1 cellular context compared by ENCODE assay signal in the genomic region with DNA sequence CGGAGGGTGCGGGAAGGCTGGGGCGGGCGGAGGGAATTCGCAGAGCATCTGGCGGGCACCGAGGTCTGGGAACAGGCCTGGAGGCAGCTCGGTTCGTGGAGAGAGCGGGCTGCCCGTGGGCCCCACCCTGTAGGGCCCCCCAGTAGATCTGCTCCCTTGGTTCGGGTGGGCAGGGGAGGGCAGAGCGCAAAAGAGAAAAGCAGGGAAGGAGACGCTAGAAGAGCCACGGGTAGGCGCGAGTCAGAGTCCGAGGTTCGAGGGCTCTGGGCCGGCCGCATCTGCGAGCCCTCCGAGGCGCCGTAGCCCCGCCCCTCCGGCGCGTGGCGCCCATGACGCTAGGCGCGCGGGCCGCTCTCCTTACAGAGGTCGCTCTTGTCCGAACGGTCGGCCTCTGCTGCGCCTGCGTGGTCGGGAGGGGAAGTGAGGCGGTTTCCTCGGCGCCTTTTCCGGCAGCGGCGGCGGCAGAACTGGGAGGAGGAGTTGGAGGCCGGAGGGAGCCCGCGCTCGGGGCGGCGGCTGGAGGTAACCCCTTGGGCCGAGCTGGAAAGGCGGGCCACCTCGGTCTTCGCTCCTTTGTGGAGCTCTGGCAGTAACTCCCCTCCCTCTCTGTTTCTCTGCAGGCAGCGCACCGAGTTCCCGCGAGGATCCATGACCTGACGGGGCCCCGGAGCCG.
A peak's percentile ranks its signal among the peaks of the same experiment; 100 is the strongest.
TF ChIP-seq lines count a peak whose summit lies in the region.

Gene ARF6 (plus strand): TSS at position 447 of the 673 bp plus-strand sequence. CDS start 655 bp downstream, outside the sequence.

TF ChIP-seq in K562, 482 proteins besides CTCF, POLR2A, EP300 and RAD21 (continued from another document):
- TF ChIP-seq, protein P1, sequence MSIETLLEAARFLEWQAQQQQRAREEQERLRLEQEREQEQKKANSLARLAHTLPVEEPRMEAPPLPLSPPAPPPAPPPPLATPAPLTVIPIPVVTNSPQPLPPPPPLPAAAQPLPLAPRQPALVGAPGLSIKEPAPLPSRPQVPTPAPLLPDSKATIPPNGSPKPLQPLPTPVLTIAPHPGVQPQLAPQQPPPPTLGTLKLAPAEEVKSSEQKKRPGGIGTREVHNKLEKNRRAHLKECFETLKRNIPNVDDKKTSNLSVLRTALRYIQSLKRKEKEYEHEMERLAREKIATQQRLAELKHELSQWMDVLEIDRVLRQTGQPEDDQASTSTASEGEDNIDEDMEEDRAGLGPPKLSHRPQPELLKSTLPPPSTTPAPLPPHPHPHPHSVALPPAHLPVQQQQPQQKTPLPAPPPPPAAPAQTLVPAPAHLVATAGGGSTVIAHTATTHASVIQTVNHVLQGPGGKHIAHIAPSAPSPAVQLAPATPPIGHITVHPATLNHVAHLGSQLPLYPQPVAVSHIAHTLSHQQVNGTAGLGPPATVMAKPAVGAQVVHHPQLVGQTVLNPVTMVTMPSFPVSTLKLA (conservative IDR thresholded peaks at IDR 0.05), result peak; percentile 82 to 88
- TF ChIP-seq MAZ (CRISPR knock-in tag; conservative IDR thresholded peaks at IDR 0.05 in 1 of 2, IDR thresholded peaks at IDR 0.05 in 1 of 2) (peak in 1 of 2 experiments; percentile 83), ZBTB12 (CRISPR knock-in tag; IDR thresholded peaks at IDR 0.05) (peak; percentile 73), CHD2 (IDR thresholded peaks at IDR 0.05; ENCODE audit: low read depth, low read length) (peak; percentile 50; the same call in 1 of the 2 replicates), E2F4 (CRISPR knock-in tag; IDR thresholded peaks at IDR 0.05; ENCODE audit: low read depth) (no peak), ARHGAP35 (IDR thresholded peaks at IDR 0.05; ENCODE audit: partially characterized antibody) (no peak), BHLHE40 (IDR thresholded peaks at IDR 0.05; ENCODE audit: low read length) (peak; percentile 57), ZNF764 (CRISPR knock-in tag; IDR thresholded peaks at IDR 0.05; ENCODE audit: low read depth) (no peak), SMAD1 (IDR thresholded peaks at IDR 0.05; ENCODE audit: low read depth, low read length, partially characterized antibody) (peak; percentile 43), ZNF57 (CRISPR knock-in tag; IDR thresholded peaks at IDR 0.05) (no peak), POLR2B (IDR thresholded peaks at IDR 0.05; ENCODE audit: low read depth, partially characterized antibody) (peak; percentile 77), NRF1 (conservative IDR thresholded peaks at IDR 0.05 in 1 of 2, IDR thresholded peaks at IDR 0.05 in 1 of 2) (peak; percentile 90 to 92), FOXK2 (conservative IDR thresholded peaks at IDR 0.05 in 1 of 2, IDR thresholded peaks at IDR 0.05 in 1 of 2; ENCODE audit: low read depth in 2 of 2) (peak in 1 of 2 experiments; percentile 12; a peak in 1 of 4 replicates), RFX7 (CRISPR knock-in tag; IDR thresholded peaks at IDR 0.05) (no peak), CREM (IDR thresholded peaks at IDR 0.05; ENCODE audit: low read depth) (peak; percentile 92), HMGN3 (IDR thresholded peaks at IDR 0.05; ENCODE audit: borderline replicate concordance, extremely low read depth, insufficient read length, low read depth, low read length) (peak; percentile 13), PHF8 (IDR thresholded peaks at IDR 0.05; ENCODE audit: borderline replicate concordance, low read length) (peak; percentile 80; the same call in 1 of the 2 replicates), SIN3A (IDR thresholded peaks at IDR 0.05; ENCODE audit: borderline replicate concordance in 2 of 2, control insufficient read depth in 1 of 2, low read depth in 2 of 2, low read length in 2 of 2) (no peak; a peak in 1 of 4 replicates), ZNF79 (CRISPR knock-in tag; IDR thresholded peaks at IDR 0.05; ENCODE audit: low read depth) (no peak), CCNT2 (IDR thresholded peaks at IDR 0.05; ENCODE audit: borderline replicate concordance, extremely low read depth, insufficient read length, low read depth, low read length) (peak; percentile 59), CTBP1 (IDR thresholded peaks at IDR 0.05; ENCODE audit: borderline replicate concordance) (0 out of 2 replicates have a peak, but pooled peaks have one; percentile 15), CC2D1A (IDR thresholded peaks at IDR 0.05) (0 out of 2 replicates have a peak, but pooled peaks have one; percentile 4), STAG1 (CRISPR knock-in tag; IDR thresholded peaks at IDR 0.05; ENCODE audit: borderline replicate concordance) (no peak), HDGF (IDR thresholded peaks at IDR 0.05) (peak; percentile 59; the same call in 1 of the 2 replicates), POLR2H (tag; IDR thresholded peaks at IDR 0.05; ENCODE audit: low read depth) (peak; percentile 84), PML (IDR thresholded peaks at IDR 0.05; ENCODE audit: low read length) (peak; percentile 54), CBX1 (IDR thresholded peaks at IDR 0.05; ENCODE audit: low read depth) (peak; percentile 45; the same call in 1 of the 2 replicates), MYC (IDR thresholded peaks at IDR 0.05; ENCODE audit: low read depth, low read length) (peak; percentile 34), MYC (CRISPR knock-in tag; IDR thresholded peaks at IDR 0.05; ENCODE audit: borderline replicate concordance, low read depth) (0 out of 2 replicates have a peak, but pooled peaks have one; percentile 43), GABPA (tag; conservative IDR thresholded peaks at IDR 0.05; ENCODE audit: low read depth) (peak; percentile 86), CAMTA2 (CRISPR knock-in tag; conservative IDR thresholded peaks at IDR 0.05) (no peak)
- TF ChIP-seq, protein P2, sequence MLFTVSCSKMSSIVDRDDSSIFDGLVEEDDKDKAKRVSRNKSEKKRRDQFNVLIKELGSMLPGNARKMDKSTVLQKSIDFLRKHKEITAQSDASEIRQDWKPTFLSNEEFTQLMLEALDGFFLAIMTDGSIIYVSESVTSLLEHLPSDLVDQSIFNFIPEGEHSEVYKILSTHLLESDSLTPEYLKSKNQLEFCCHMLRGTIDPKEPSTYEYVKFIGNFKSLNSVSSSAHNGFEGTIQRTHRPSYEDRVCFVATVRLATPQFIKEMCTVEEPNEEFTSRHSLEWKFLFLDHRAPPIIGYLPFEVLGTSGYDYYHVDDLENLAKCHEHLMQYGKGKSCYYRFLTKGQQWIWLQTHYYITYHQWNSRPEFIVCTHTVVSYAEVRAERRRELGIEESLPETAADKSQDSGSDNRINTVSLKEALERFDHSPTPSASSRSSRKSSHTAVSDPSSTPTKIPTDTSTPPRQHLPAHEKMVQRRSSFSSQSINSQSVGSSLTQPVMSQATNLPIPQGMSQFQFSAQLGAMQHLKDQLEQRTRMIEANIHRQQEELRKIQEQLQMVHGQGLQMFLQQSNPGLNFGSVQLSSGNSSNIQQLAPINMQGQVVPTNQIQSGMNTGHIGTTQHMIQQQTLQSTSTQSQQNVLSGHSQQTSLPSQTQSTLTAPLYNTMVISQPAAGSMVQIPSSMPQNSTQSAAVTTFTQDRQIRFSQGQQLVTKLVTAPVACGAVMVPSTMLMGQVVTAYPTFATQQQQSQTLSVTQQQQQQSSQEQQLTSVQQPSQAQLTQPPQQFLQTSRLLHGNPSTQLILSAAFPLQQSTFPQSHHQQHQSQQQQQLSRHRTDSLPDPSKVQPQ (CRISPR knock-in tag; IDR thresholded peaks at IDR 0.05; ENCODE audit: borderline replicate concordance), result no peak
- TF ChIP-seq, protein P3, sequence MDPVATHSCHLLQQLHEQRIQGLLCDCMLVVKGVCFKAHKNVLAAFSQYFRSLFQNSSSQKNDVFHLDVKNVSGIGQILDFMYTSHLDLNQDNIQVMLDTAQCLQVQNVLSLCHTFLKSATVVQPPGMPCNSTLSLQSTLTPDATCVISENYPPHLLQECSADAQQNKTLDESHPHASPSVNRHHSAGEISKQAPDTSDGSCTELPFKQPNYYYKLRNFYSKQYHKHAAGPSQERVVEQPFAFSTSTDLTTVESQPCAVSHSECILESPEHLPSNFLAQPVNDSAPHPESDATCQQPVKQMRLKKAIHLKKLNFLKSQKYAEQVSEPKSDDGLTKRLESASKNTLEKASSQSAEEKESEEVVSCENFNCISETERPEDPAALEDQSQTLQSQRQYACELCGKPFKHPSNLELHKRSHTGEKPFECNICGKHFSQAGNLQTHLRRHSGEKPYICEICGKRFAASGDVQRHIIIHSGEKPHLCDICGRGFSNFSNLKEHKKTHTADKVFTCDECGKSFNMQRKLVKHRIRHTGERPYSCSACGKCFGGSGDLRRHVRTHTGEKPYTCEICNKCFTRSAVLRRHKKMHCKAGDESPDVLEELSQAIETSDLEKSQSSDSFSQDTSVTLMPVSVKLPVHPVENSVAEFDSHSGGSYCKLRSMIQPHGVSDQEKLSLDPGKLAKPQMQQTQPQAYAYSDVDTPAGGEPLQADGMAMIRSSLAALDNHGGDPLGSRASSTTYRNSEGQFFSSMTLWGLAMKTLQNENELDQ (CRISPR knock-in tag; IDR thresholded peaks at IDR 0.05; ENCODE audit: borderline replicate concordance), result no peak
- TF ChIP-seq, protein P4, sequence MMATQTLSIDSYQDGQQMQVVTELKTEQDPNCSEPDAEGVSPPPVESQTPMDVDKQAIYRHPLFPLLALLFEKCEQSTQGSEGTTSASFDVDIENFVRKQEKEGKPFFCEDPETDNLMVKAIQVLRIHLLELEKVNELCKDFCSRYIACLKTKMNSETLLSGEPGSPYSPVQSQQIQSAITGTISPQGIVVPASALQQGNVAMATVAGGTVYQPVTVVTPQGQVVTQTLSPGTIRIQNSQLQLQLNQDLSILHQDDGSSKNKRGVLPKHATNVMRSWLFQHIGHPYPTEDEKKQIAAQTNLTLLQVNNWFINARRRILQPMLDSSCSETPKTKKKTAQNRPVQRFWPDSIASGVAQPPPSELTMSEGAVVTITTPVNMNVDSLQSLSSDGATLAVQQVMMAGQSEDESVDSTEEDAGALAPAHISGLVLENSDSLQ (IDR thresholded peaks at IDR 0.05), result 0 out of 2 replicates have a peak, but pooled peaks have one; percentile 5
- TF ChIP-seq, protein P5, sequence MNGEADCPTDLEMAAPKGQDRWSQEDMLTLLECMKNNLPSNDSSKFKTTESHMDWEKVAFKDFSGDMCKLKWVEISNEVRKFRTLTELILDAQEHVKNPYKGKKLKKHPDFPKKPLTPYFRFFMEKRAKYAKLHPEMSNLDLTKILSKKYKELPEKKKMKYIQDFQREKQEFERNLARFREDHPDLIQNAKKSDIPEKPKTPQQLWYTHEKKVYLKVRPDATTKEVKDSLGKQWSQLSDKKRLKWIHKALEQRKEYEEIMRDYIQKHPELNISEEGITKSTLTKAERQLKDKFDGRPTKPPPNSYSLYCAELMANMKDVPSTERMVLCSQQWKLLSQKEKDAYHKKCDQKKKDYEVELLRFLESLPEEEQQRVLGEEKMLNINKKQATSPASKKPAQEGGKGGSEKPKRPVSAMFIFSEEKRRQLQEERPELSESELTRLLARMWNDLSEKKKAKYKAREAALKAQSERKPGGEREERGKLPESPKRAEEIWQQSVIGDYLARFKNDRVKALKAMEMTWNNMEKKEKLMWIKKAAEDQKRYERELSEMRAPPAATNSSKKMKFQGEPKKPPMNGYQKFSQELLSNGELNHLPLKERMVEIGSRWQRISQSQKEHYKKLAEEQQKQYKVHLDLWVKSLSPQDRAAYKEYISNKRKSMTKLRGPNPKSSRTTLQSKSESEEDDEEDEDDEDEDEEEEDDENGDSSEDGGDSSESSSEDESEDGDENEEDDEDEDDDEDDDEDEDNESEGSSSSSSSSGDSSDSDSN (IDR thresholded peaks at IDR 0.05; ENCODE audit: borderline replicate concordance in 1 of 2, low read depth in 2 of 2, low read length in 2 of 2), result peak in 1 of 2 experiments; percentile 43; a peak in 2 of 4 replicates
